ENCODE assay signal across 8 cellular contexts in the genomic region with DNA sequence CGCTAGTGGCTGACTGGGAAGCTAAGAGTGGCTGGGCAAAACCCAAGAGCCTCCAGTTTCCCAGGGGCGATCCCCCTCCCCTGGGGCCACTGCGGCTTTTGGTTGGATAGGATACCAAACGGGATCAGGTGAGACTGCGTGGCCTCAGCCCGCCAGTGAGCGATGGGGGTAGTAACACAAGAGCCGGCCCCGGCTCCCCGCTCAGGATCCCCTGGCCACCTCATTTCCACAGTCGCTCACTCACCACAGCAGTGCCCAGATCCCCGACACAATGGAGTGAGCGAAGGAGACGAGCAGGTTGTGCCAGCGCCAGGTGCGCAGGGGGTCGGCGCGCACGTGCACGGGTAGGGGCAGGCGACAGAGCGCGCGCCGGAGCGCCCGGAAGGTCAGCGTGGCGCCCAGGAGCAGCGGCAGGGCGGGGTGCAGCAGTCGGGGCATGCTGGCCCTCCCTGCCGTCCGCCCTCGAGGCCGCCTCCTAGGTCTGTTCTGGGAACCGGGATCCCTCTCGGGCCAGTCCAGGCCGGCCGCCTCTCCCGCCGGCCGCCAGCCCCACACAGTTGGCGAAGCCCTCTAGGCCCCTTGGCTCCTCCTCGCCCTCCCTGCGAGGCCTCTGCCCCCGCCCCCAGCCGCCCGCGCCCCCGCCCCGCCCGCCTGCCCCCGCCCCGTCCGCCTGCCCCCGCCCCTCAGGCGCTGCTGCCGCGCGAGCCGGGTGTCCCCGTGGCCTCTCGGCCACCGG. TPM values are rescaled to one million over a fixed set of nuclear protein-coding genes. Genes with fewer than 3 reads are reported as not detected.
DNase-seq lines count a peak whose midpoint lies in the region; ATAC-seq, FAIRE-seq and TF ChIP-seq lines count a peak whose summit lies in the region.

A gene with protein sequence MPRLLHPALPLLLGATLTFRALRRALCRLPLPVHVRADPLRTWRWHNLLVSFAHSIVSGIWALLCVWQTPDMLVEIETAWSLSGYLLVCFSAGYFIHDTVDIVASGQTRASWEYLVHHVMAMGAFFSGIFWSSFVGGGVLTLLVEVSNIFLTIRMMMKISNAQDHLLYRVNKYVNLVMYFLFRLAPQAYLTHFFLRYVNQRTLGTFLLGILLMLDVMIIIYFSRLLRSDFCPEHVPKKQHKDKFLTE (minus strand): TSS at position 574 of the 736 bp plus-strand sequence. CDS start 136 bp downstream, at position 438.

- ATAC-seq in activated naive CD8-positive, alpha-beta T cell treated with anti-CD3 and anti-CD28 coated beads, Interleukin-2, amount 10 ng/mL, durations not matched to agents 7 days and 5 days (ENCODE audit: low read depth), result peak; percentile 37
- ATAC-seq in heart left ventricle, result peak in 3 of 4 donors; percentile 1 to 43 (median 37)

- H3K27ac Mint-ChIP-seq in activated naive CD8-positive, alpha-beta T cell treated with anti-CD3 and anti-CD28 coated beads, Interleukin-2, amount 10 ng/mL, durations not matched to agents 7 days and 5 days, result peak within 1 kb of the TSS; percentile 99

- peaks cover 46% of the 10 kb centered on the region for H3K4me1 Mint-ChIP-seq in activated naive CD8-positive, alpha-beta T cell treated with anti-CD3 and anti-CD28 coated beads, Interleukin-2, amount 10 ng/mL, durations not matched to agents 7 days and 5 days

- DNase-seq in GM12891 (ENCODE audit: insufficient read length, low spot score) (peak; percentile 73), LHCN-M2 (ENCODE audit: low read depth) (peak; percentile 80), RWPE1 (ENCODE audit: low spot score) (peak; percentile 82), heart left ventricle (peak; percentile 49 to 88 (median 67)), prostate gland (ENCODE audit: low spot score) (peak; percentile 61), OCI-M2 (lab: John Stamatoyannopoulos, UW; ENCODE audit: unreplicated experiment) (no peak)
- DNase-seq in activated naive CD8-positive, alpha-beta T cell treated with anti-CD3 and anti-CD28 coated beads, Interleukin-2, amount 10 ng/mL, durations not matched to agents 7 days and 5 days, result no peak

- POLR2A ChIA-PET in RWPE1 (lab: Yijun Ruan, JAX; ENCODE audit: low non-redundant PET), result interaction anchor here (0.5 to 5.5 kb wide), 4 partner anchors 11 to 31 kb away, joined by 3 to 95 read pairs (median 14); a partner anchor contains a TSS
- POLR2A ChIA-PET in activated naive CD8-positive, alpha-beta T cell treated with anti-CD3 and anti-CD28 coated beads, Interleukin-2, amount 10 ng/mL, durations not matched to agents 7 days and 5 days (lab: Charles Lee), result interaction anchor here (0.5 to 6.3 kb wide), 15 partner anchors 9 to 388 kb away, joined by 3 to 266 read pairs (median 5); a partner anchor contains a TSS

- H3K27me3 Mint-ChIP-seq in activated naive CD8-positive, alpha-beta T cell treated with anti-CD3 and anti-CD28 coated beads, Interleukin-2, amount 10 ng/mL, durations not matched to agents 7 days and 5 days, result no peaks in the 10 kb centered on the region

- peaks cover 22% of the 10 kb centered on the region for H3K36me3 Mint-ChIP-seq in activated naive CD8-positive, alpha-beta T cell treated with anti-CD3 and anti-CD28 coated beads, Interleukin-2, amount 10 ng/mL, durations not matched to agents 7 days and 5 days

- intact Hi-C loops in heart left ventricle (cut with DNase I) (loop anchor here in 9 of 10 donors (1.0 to 10.0 kb wide), 9 partner anchors 24 to 569 kb away; a partner anchor contains a TSS), prostate gland (cut with DNase I) (loop anchor here (2.0 to 10.0 kb wide), 3 partner anchors 25 to 226 kb away; a partner anchor contains a TSS)

- H3K36me3 ChIP-seq in heart left ventricle (peaks cover 0 to 44% (median 40%) of the 10 kb centered on the region in 9 donors), prostate gland (peaks cover 5 to 7% of the 10 kb centered on the region in 2 donors)

- no peak for TF ChIP-seq CTCF in 22Rv1 (IDR thresholded peaks at IDR 0.05)
- TF ChIP-seq CTCF in RWPE1 (conservative IDR thresholded peaks at IDR 0.05; ENCODE audit: low read depth), result no peak
- TF ChIP-seq CTCF in heart left ventricle (IDR thresholded peaks at IDR 0.05), result no peak
- TF ChIP-seq CTCF in prostate gland (IDR thresholded peaks at IDR 0.05), result no peak

- 1 to 9% (median 3%) methylated on average over 4 to 66 of the region's 66 CpGs for WGBS in heart left ventricle, 4 donors
- WGBS in prostate gland, result 2% methylated on average over 49 of the region's 66 CpGs

- H3K4me3 Mint-ChIP-seq in activated naive CD8-positive, alpha-beta T cell treated with anti-CD3 and anti-CD28 coated beads, Interleukin-2, amount 10 ng/mL, durations not matched to agents 7 days and 5 days, result peak within 1 kb of the TSS; percentile 99

- CTCF ChIA-PET in RWPE1 (lab: Yijun Ruan, JAX), result interaction anchor here (0.6 to 5.6 kb wide), 10 partner anchors 9 to 1407 kb away, joined by 3 to 249 read pairs (median 4); a partner anchor contains a TSS

- H3K27me3 ChIP-seq in heart left ventricle, result peaks cover 0 to 4% (median 0%) of the 10 kb centered on the region in 9 donors
- no peaks in the 10 kb centered on the region for H3K27me3 ChIP-seq in prostate gland (replicated peaks; ENCODE audit: insufficient read depth)

- no peaks in the 10 kb centered on the region for H3K9me3 ChIP-seq in heart left ventricle
- H3K9me3 ChIP-seq in prostate gland, result no peaks in the 10 kb centered on the region

- H3K9me3 Mint-ChIP-seq in activated naive CD8-positive, alpha-beta T cell treated with anti-CD3 and anti-CD28 coated beads, Interleukin-2, amount 10 ng/mL, durations not matched to agents 7 days and 5 days, result no peaks in the 10 kb centered on the region

- TF ChIP-seq POLR2A in GM12891 (IDR thresholded peaks at IDR 0.05; ENCODE audit: low read depth, low read length) (peak; percentile 35; the same call in 1 of the 2 replicates), heart left ventricle (IDR thresholded peaks at IDR 0.05) (no peak), prostate gland (IDR thresholded peaks at IDR 0.05) (peak; percentile 73)

- H3K4me3 ChIP-seq in heart left ventricle (peak within 1 kb of the TSS; percentile 49 to 90 (median 82)), prostate gland (peak within 1 kb of the TSS; percentile 63 to 76)

- peaks cover 0 to 62% (median 39%) of the 10 kb centered on the region in 12 donors for H3K4me1 ChIP-seq in heart left ventricle
- H3K4me1 ChIP-seq in prostate gland (replicated peaks), result peaks cover 21% of the 10 kb centered on the region

- peak; percentile 77 for FAIRE-seq in GM12891 (lab: Jason Lieb, UNC)

- H3K27ac ChIP-seq in 22Rv1, result peak within 1 kb of the TSS; percentile 99
- peak within 1 kb of the TSS; percentile 99 for H3K27ac ChIP-seq in RWPE1
- peak within 1 kb of the TSS in 11 of 12 donors; percentile 27 to 97 (median 66) for H3K27ac ChIP-seq in heart left ventricle
- peak within 1 kb of the TSS; percentile 99 for H3K27ac ChIP-seq in prostate gland

TF ChIP-seq in GM12891, 5 proteins besides CTCF, POLR2A, EP300 and RAD21:
- peak; percentile 30; the same call in 1 of the 2 replicates for TF ChIP-seq POLR2AphosphoS5 (IDR thresholded peaks at IDR 0.05; ENCODE audit: low read depth, low read length)
- TF ChIP-seq SPI1 (IDR thresholded peaks at IDR 0.05; ENCODE audit: low read depth, low read length), result no peak
- no peak for TF ChIP-seq PAX5 (IDR thresholded peaks at IDR 0.05; ENCODE audit: insufficient read depth, low read length, severe bottlenecking)
- TF ChIP-seq POU2F2 (IDR thresholded peaks at IDR 0.05; ENCODE audit: low read depth, low read length), result peak; percentile 70; the same call in 1 of the 2 replicates

RNA-seq across cellular contexts. Expression of the gene that starts here (rescaled TPM):
- 10.3 TPM for polyA plus RNA-seq in GM12891 (2012; ENCODE audit: low read depth, missing spikeins)
- total RNA-seq in LHCN-M2 (2014; rRNA removed) (9.2 and 9.9 TPM in 2 replicates), heart left ventricle (1 to 10 TPM in 7 of 9 donors, under 1 TPM in 2; 0.52 to 4.8 (median 1.7) TPM), prostate gland (10 to 100 TPM in 1 of 2 donors, 1 to 10 TPM in 1; 5.3 to 19.6 TPM)
- polyA plus RNA-seq in LHCN-M2 (2012), result 13.4 TPM
- 1 to 10 TPM; 1.6 to 2.2 TPM for total RNA-seq in activated naive CD8-positive, alpha-beta T cell treated with anti-CD3 and anti-CD28 coated beads, Interleukin-2, amount 10 ng/mL, durations not matched to agents 7 days and 5 days
- 10 to 100 TPM in 1 of 2 donors, 1 to 10 TPM in 1; 2.5 to 11.7 TPM for polyA plus RNA-seq in heart left ventricle

Comparison
In these comparisons a context has a peak if more than half of its experiments do, and no peak if none do; other contexts are left out.
1. DNase-seq: peak in GM12891 (single experiment), LHCN-M2 (single experiment), RWPE1 (single experiment), heart left ventricle (5 of 5) and prostate gland (single experiment); none in activated naive CD8-positive, alpha-beta T cell treated with anti-CD3 and anti-CD28 coated beads, Interleukin-2, amount 10 ng/mL, durations not matched to agents 7 days and 5 days (single experiment) and OCI-M2 (single experiment).
2. POLR2A ChIP-seq: peak in GM12891 (single experiment) and prostate gland (single experiment); none in heart left ventricle (0 of 2).
3. Peak in every context shown above with its lines, with median percentiles within 50 percentile points of each other: H3K27ac ChIP-seq.